ENCODE assay signal across 1 cellular context in genomic region chr14:49657500-49657899, GRCh38. TPM values are rescaled to one million over a fixed set of nuclear protein-coding genes. Genes with fewer than 3 reads are reported as not detected.
"Had no signal": no experiment of that assay in that cellular context is flagged by ENCODE, and none has a peak within 500 bp of the region (broad histone marks: within the 10 kb centered on the region; RNA-seq: fewer than 3 reads in every experiment).

No MANE protein-coding gene starts in this region.

RNA-seq across cellular contexts. Expression of gene KLHDC1, which starts 35.4 kb away (rescaled TPM):
- total RNA-seq: ascending aorta had no signal
